8 cellular contexts compared by ENCODE assay signal in genomic region chr5:177309351-177310191, GRCh38. TPM values are rescaled to one million over a fixed set of nuclear protein-coding genes. Genes with fewer than 3 reads are reported as not detected.
DNase-seq lines count a peak whose midpoint lies in the region; ATAC-seq and TF ChIP-seq lines count a peak whose summit lies in the region.

No MANE protein-coding gene starts in this region.

- peaks cover 31% of the 10 kb centered on the region for H3K4me1 Mint-ChIP-seq in GM23338
- H3K4me1 Mint-ChIP-seq in activated CD4-positive, alpha-beta memory T cell treated with anti-CD3 and anti-CD28 coated beads, Interleukin-2, amount 10 ng/mL, durations not matched to agents 7 days and 5 days: peaks cover 73% of the 10 kb centered on the region
- peaks cover 42 to 51% of the 10 kb centered on the region in 2 donors for H3K4me1 Mint-ChIP-seq in effector memory CD8-positive, alpha-beta T cell (ENCODE audit: low read depth in 2 of 2)
- H3K4me1 Mint-ChIP-seq in naive thymus-derived CD4-positive, alpha-beta T cell: peaks cover 19 to 63% (median 51%) of the 10 kb centered on the region in 7 donors

- no peaks in the 10 kb centered on the region for H3K9me3 ChIP-seq in naive thymus-derived CD4-positive, alpha-beta T cell (ENCODE audit: control insufficient read depth in 2 of 3, low read length in 3 of 3)

- peaks cover 22% of the 10 kb centered on the region for H4K20me1 ChIP-seq in GM23338 (replicated peaks; ENCODE audit: insufficient read depth)

- no peak overlapping the region for H3K4me3 ChIP-seq in GM23338
- no peak overlapping the region for H3K4me3 ChIP-seq in naive thymus-derived CD4-positive, alpha-beta T cell (ENCODE audit: low read length)

- H3K27ac Mint-ChIP-seq in GM23338: no peak overlapping the region
- peak overlapping the region; percentile 72 for H3K27ac Mint-ChIP-seq in activated CD4-positive, alpha-beta memory T cell treated with anti-CD3 and anti-CD28 coated beads, Interleukin-2, amount 10 ng/mL, durations not matched to agents 7 days and 5 days
- H3K27ac Mint-ChIP-seq in effector memory CD8-positive, alpha-beta T cell: peak overlapping the region in 1 of 2 donors; percentile 75
- peak overlapping the region in 5 of 9 donors; percentile 15 to 86 (median 25) for H3K27ac Mint-ChIP-seq in naive thymus-derived CD4-positive, alpha-beta T cell

- TF ChIP-seq CTCF in GM23338 (conservative IDR thresholded peaks at IDR 0.05; ENCODE audit: low read depth in 2 of 2): peak; percentile 94 to 97

- H3K27me3 ChIP-seq in GM23338 (ENCODE audit: insufficient read depth): no peaks in the 10 kb centered on the region
- H3K27me3 ChIP-seq in naive thymus-derived CD4-positive, alpha-beta T cell (ENCODE audit: control insufficient read depth in 2 of 2, insufficient read depth in 2 of 2, low read length in 2 of 2): no peaks in the 10 kb centered on the region

- no peaks in the 10 kb centered on the region for H3K9me2 ChIP-seq in GM23338 (ENCODE audit: insufficient read depth)

- H3K36me3 Mint-ChIP-seq in GM23338 (ENCODE audit: low read depth): peaks cover 26% of the 10 kb centered on the region
- H3K36me3 Mint-ChIP-seq in activated CD4-positive, alpha-beta memory T cell treated with anti-CD3 and anti-CD28 coated beads, Interleukin-2, amount 10 ng/mL, durations not matched to agents 7 days and 5 days (ENCODE audit: low read depth): peaks cover 57% of the 10 kb centered on the region
- peaks cover 37% of the 10 kb centered on the region for H3K36me3 Mint-ChIP-seq in effector memory CD8-positive, alpha-beta T cell (ENCODE audit: insufficient read depth)
- peaks cover 0 to 18% (median 0%) of the 10 kb centered on the region in 5 donors for H3K36me3 Mint-ChIP-seq in naive thymus-derived CD4-positive, alpha-beta T cell

- H3K4me1 ChIP-seq in GM23338 (ENCODE audit: insufficient read depth): peaks cover 18% of the 10 kb centered on the region
- H3K4me1 ChIP-seq in naive thymus-derived CD4-positive, alpha-beta T cell (ENCODE audit: control insufficient read depth in 2 of 2, insufficient read depth in 2 of 2, low read length in 2 of 2): peaks cover 32 to 34% of the 10 kb centered on the region in 2 donors

- CTCF ChIA-PET in activated CD4-positive, alpha-beta memory T cell treated with anti-CD3 and anti-CD28 coated beads, Interleukin-2, amount 10 ng/mL, durations not matched to agents 7 days and 5 days (lab: Charles Lee): interaction anchor here (0.6 to 4.0 kb wide), 53 partner anchors 8 to 649 kb away, joined by 3 to 43 read pairs (median 4); partner anchors contain the start of genes GRK6, LMAN2, NSD1 and PDLIM7
- CTCF ChIA-PET in naive thymus-derived CD4-positive, alpha-beta T cell (lab: Charles Lee): interaction anchor here (0.6 to 3.9 kb wide), 21 partner anchors 8 to 313 kb away, joined by 3 to 18 read pairs (median 4); partner anchors contain the start of genes PDLIM7 and PFN3

- H3F3A ChIP-seq in GM23338 (replicated peaks; ENCODE audit: low read depth): peaks cover 25% of the 10 kb centered on the region

- peaks cover 13% of the 10 kb centered on the region for H3K79me2 ChIP-seq in GM23338 (replicated peaks; ENCODE audit: insufficient read depth)

- no peak overlapping the region for H3K27ac ChIP-seq in GM23338 (ENCODE audit: low read depth)
- no peak overlapping the region for H3K27ac ChIP-seq in naive thymus-derived CD4-positive, alpha-beta T cell (ENCODE audit: low read depth, low read length)

- POLR2A ChIA-PET in activated CD4-positive, alpha-beta memory T cell treated with anti-CD3 and anti-CD28 coated beads, Interleukin-2, amount 10 ng/mL, durations not matched to agents 7 days and 5 days (lab: Charles Lee): interaction anchor here (0.6 to 6.2 kb wide), 15 partner anchors 8 to 188 kb away, joined by 3 to 68 read pairs (median 4); partner anchors contain the start of genes GRK6, LMAN2, PDLIM7 and PRELID1
- POLR2A ChIA-PET in naive thymus-derived CD4-positive, alpha-beta T cell (lab: Charles Lee): interaction anchor here (0.8 to 4.7 kb wide), 6 partner anchors 8 to 148 kb away, joined by 3 to 18 read pairs (median 5); no protein-coding TSS in a partner anchor

- peak overlapping the region; percentile 52 for H3K4me3 Mint-ChIP-seq in GM23338
- H3K4me3 Mint-ChIP-seq in activated CD4-positive, alpha-beta memory T cell treated with anti-CD3 and anti-CD28 coated beads, Interleukin-2, amount 10 ng/mL, durations not matched to agents 7 days and 5 days: peak overlapping the region; percentile 94
- peak overlapping the region; percentile 49 to 83 for H3K4me3 Mint-ChIP-seq in effector memory CD8-positive, alpha-beta T cell
- peak overlapping the region in 7 of 10 donors; percentile 23 to 84 (median 57) for H3K4me3 Mint-ChIP-seq in naive thymus-derived CD4-positive, alpha-beta T cell

- intact Hi-C loops in naive thymus-derived CD4-positive, alpha-beta T cell (cut with micrococcal nuclease): loop anchor here (2.0 to 10.0 kb wide), 4 partner anchors 187 to 775 kb away; partner anchors contain the start of genes PDLIM7 (in 1 of the 2), RNF44 (in 1 of the 2) and TSPAN17 (in 1 of the 2)

- no peak overlapping the region for H3K4me2 ChIP-seq in GM23338

- no peaks in the 10 kb centered on the region; the same call in 2 of the 3 replicates for H3K9me3 Mint-ChIP-seq in GM23338
- H3K9me3 Mint-ChIP-seq in activated CD4-positive, alpha-beta memory T cell treated with anti-CD3 and anti-CD28 coated beads, Interleukin-2, amount 10 ng/mL, durations not matched to agents 7 days and 5 days: no peaks in the 10 kb centered on the region
- H3K9me3 Mint-ChIP-seq in effector memory CD8-positive, alpha-beta T cell: no peaks in the 10 kb centered on the region
- H3K9me3 Mint-ChIP-seq in naive thymus-derived CD4-positive, alpha-beta T cell: peaks cover 0 to 1% (median 0%) of the 10 kb centered on the region in 11 donors

- ATAC-seq in GM23338 (peak; percentile 34), HG03442 (IDR thresholded peaks at IDR 0.05; ENCODE audit: unreplicated experiment) (no peak)
- peak; percentile 26 for ATAC-seq in effector memory CD8-positive, alpha-beta T cell (replicated peaks)
- ATAC-seq in naive thymus-derived CD4-positive, alpha-beta T cell: peak; percentile 47

- peaks cover 15% of the 10 kb centered on the region for H3K27me3 Mint-ChIP-seq in GM23338 (ENCODE audit: insufficient read depth, low read depth, poor library complexity)
- no peaks in the 10 kb centered on the region for H3K27me3 Mint-ChIP-seq in activated CD4-positive, alpha-beta memory T cell treated with anti-CD3 and anti-CD28 coated beads, Interleukin-2, amount 10 ng/mL, durations not matched to agents 7 days and 5 days
- no peaks in the 10 kb centered on the region for H3K27me3 Mint-ChIP-seq in effector memory CD8-positive, alpha-beta T cell
- H3K27me3 Mint-ChIP-seq in naive thymus-derived CD4-positive, alpha-beta T cell: peaks cover 0 to 5% (median 0%) of the 10 kb centered on the region in 5 donors

- DNase-seq in AG08396 (ENCODE audit: low spot score) (peak; percentile 70), GM23338 (ENCODE audit: low spot score) (peak; percentile 93), NCI-H774 (lab: John Stamatoyannopoulos, UW) (peak; percentile 47), superior temporal gyrus (ENCODE audit: extremely low spot score) (peak; percentile 38)
- DNase-seq in activated CD4-positive, alpha-beta memory T cell treated with anti-CD3 and anti-CD28 coated beads, Interleukin-2, amount 10 ng/mL, durations not matched to agents 7 days and 5 days: peak; percentile 79
- DNase-seq in effector memory CD8-positive, alpha-beta T cell: peak; percentile 64 to 68 (median 66)
- DNase-seq in naive thymus-derived CD4-positive, alpha-beta T cell: peak; percentile 53 to 76 (median 70)

- no peak overlapping the region for H2AFZ ChIP-seq in GM23338

- peaks cover 17% of the 10 kb centered on the region for H3K36me3 ChIP-seq in GM23338 (ENCODE audit: insufficient read depth)
- peaks cover 0 to 23% (median 0%) of the 10 kb centered on the region in 3 experiments for H3K36me3 ChIP-seq in naive thymus-derived CD4-positive, alpha-beta T cell (ENCODE audit: control insufficient read depth in 2 of 3, insufficient read depth in 3 of 3, low read length in 3 of 3)

RNA-seq across cellular contexts. Expression of gene MXD3, which starts 2.1 kb away (rescaled TPM):
- total RNA-seq in GM23338 (2014; rRNA removed; shearing (Covaris generic)): 11.6 and 13.0 TPM in 2 replicates
- 8.4 and 9.9 TPM in 2 replicates for polyA plus RNA-seq in GM23338 (2016; fragmentation: Nextera tagmentation; extraction: Ambion mirVana)
- 10 to 100 TPM; 74.1 to 75.0 TPM for total RNA-seq in activated CD4-positive, alpha-beta memory T cell treated with anti-CD3 and anti-CD28 coated beads, Interleukin-2, amount 10 ng/mL, durations not matched to agents 7 days and 5 days
- 10 to 100 TPM in 4 of 5 experiments, 1 to 10 TPM in 1; 8.8 to 39.8 (median 18.3) TPM for total RNA-seq in naive thymus-derived CD4-positive, alpha-beta T cell
- polyA plus RNA-seq in naive thymus-derived CD4-positive, alpha-beta T cell: under 1 TPM; 0.63 to 0.75 TPM

RNA-seq across cellular contexts. Expression of gene PRELID1, which starts 6.0 kb away (rescaled TPM):
- 271 and 328 TPM in 2 replicates for total RNA-seq in GM23338 (2014; rRNA removed; shearing (Covaris generic))
- polyA plus RNA-seq in GM23338 (2016; fragmentation: Nextera tagmentation; extraction: Ambion mirVana): 349 and 359 TPM in 2 replicates
- 100 to 1,000 TPM; 153 to 156 TPM for total RNA-seq in activated CD4-positive, alpha-beta memory T cell treated with anti-CD3 and anti-CD28 coated beads, Interleukin-2, amount 10 ng/mL, durations not matched to agents 7 days and 5 days
- total RNA-seq in naive thymus-derived CD4-positive, alpha-beta T cell: 100 to 1,000 TPM in 1 of 5 experiments, 10 to 100 TPM in 4; 49.0 to 172 (median 57.2) TPM
- 100 to 1,000 TPM; 155 to 177 TPM for polyA plus RNA-seq in naive thymus-derived CD4-positive, alpha-beta T cell

RNA-seq across cellular contexts. Expression of gene RAB24, which starts 6.1 kb away (rescaled TPM):
- total RNA-seq in GM23338 (2014; rRNA removed; shearing (Covaris generic)): 24.8 and 27.1 TPM in 2 replicates
- 26.1 and 27.7 TPM in 2 replicates for polyA plus RNA-seq in GM23338 (2016; fragmentation: Nextera tagmentation; extraction: Ambion mirVana)
- total RNA-seq in activated CD4-positive, alpha-beta memory T cell treated with anti-CD3 and anti-CD28 coated beads, Interleukin-2, amount 10 ng/mL, durations not matched to agents 7 days and 5 days: 10 to 100 TPM; 43.0 to 46.6 TPM
- 10 to 100 TPM; 18.0 to 47.5 (median 24.3) TPM for total RNA-seq in naive thymus-derived CD4-positive, alpha-beta T cell
- polyA plus RNA-seq in naive thymus-derived CD4-positive, alpha-beta T cell: 10 to 100 TPM; 14.9 to 17.1 TPM

RNA-seq across cellular contexts. Expression of gene LMAN2, which starts 41.9 kb away (rescaled TPM):
- total RNA-seq in GM23338 (2014; rRNA removed; shearing (Covaris generic)): 220 and 227 TPM in 2 replicates
- polyA plus RNA-seq in GM23338 (2016; fragmentation: Nextera tagmentation; extraction: Ambion mirVana): 145 and 153 TPM in 2 replicates
- 100 to 1,000 TPM; 145 to 149 TPM for total RNA-seq in activated CD4-positive, alpha-beta memory T cell treated with anti-CD3 and anti-CD28 coated beads, Interleukin-2, amount 10 ng/mL, durations not matched to agents 7 days and 5 days
- 100 to 1,000 TPM in 2 of 5 experiments, 10 to 100 TPM in 3; 71.8 to 144 (median 99.7) TPM for total RNA-seq in naive thymus-derived CD4-positive, alpha-beta T cell
- 100 to 1,000 TPM; 194 to 202 TPM for polyA plus RNA-seq in naive thymus-derived CD4-positive, alpha-beta T cell

RNA-seq across cellular contexts. Expression of gene RGS14, which starts 48.2 kb away (rescaled TPM):
- total RNA-seq in GM23338 (2014; rRNA removed; shearing (Covaris generic)): 37.9 and 39.3 TPM in 2 replicates
- polyA plus RNA-seq in GM23338 (2016; fragmentation: Nextera tagmentation; extraction: Ambion mirVana): 23.5 and 24.8 TPM in 2 replicates
- 100 to 1,000 TPM; 103 to 107 TPM for total RNA-seq in activated CD4-positive, alpha-beta memory T cell treated with anti-CD3 and anti-CD28 coated beads, Interleukin-2, amount 10 ng/mL, durations not matched to agents 7 days and 5 days
- total RNA-seq in naive thymus-derived CD4-positive, alpha-beta T cell: 100 to 1,000 TPM in 3 of 5 experiments, 10 to 100 TPM in 2; 68.4 to 196 (median 112) TPM
- 100 to 1,000 TPM in 1 of 2 donors, 10 to 100 TPM in 1; 32.9 to 100 TPM for polyA plus RNA-seq in naive thymus-derived CD4-positive, alpha-beta T cell

Comparison
In these comparisons a context has a peak if more than half of its experiments do, and no peak if none do; other contexts are left out.
1. DNase-seq: peak in every context shown above with its lines; median percentile 93 in GM23338; 79 in activated CD4-positive, alpha-beta memory T cell treated with anti-CD3 and anti-CD28 coated beads, Interleukin-2, amount 10 ng/mL, durations not matched to agents 7 days and 5 days; 70 in AG08396; 70 in naive thymus-derived CD4-positive, alpha-beta T cell; 66 in effector memory CD8-positive, alpha-beta T cell; 47 in NCI-H774; 38 in superior temporal gyrus.